In genomic region chr15:31545257-31545656, GRCh38 we compare ENCODE assay signal across 30 cellular contexts.
DNase-seq lines count a peak whose midpoint lies in the region; ATAC-seq, FAIRE-seq and TF ChIP-seq lines count a peak whose summit lies in the region.
"Had no signal": no experiment of that assay in that cellular context is flagged by ENCODE, and none has a peak within 500 bp of the region (broad histone marks: within the 10 kb centered on the region; RNA-seq: fewer than 3 reads in every experiment).

No MANE protein-coding gene starts in this region.

- FAIRE-seq in A549 (lab: Jason Lieb, UNC), result peak; percentile 32
- FAIRE-seq: A204.1, D721Med had no signal

- no peak for TF ChIP-seq EP300 in A549 (IDR thresholded peaks at IDR 0.05)

- no peak overlapping the region for H3K4me2 ChIP-seq in A549
- H3K4me2 ChIP-seq: BLaER1; BLaER1 treated with 17β-estradiol and CSF1 and Interleukin-3, amounts not matched to agents 10 nM and 100 nM had no signal

- TF ChIP-seq POLR2A in A549 (IDR thresholded peaks at IDR 0.05; ENCODE audit: low read length), result no peak

- no peak overlapping the region for H3K4me3 ChIP-seq in A549
- H3K4me3 ChIP-seq: BLaER1; BLaER1 treated with 17β-estradiol and CSF1 and Interleukin-3, amounts not matched to agents 10 nM and 100 nM had no signal

- peak; percentile 39 to 60 for ATAC-seq in activated CD4-positive, CD25-positive, alpha-beta regulatory T cell treated with anti-CD3 and anti-CD28 coated beads, Interleukin-2, amount 50 U/mL, for 24 hours
- ATAC-seq in A549, result no peak
- ATAC-seq: CD8-positive, alpha-beta T cell had no signal

- CTCF ChIA-PET in A549 (lab: Yijun Ruan, JAX), result no interaction called here

- DNase-seq in activated CD4-positive, CD25-positive, alpha-beta regulatory T cell (lab: John Stamatoyannopoulos, UW), result no peak
- no peak for DNase-seq in A549 (ENCODE audit: low read depth in 1 of 2, low spot score in 1 of 2)
- no peak for DNase-seq in HuH-7 (ENCODE audit: low spot score)
- DNase-seq: 8988T; ACHN; AML-193; BE2C; C1 segment of cervical spinal cord; Caco-2; Calu3; CD4-positive, alpha-beta memory T cell; CD4-positive, alpha-beta T cell; CD4-positive, CD25-positive, alpha-beta regulatory T cell; CD8-positive, alpha-beta memory T cell; CD8-positive, alpha-beta T cell; COR-L47; DMS 273 treated with DMSO at 0.1 percent for 48 hours; DMS153; DMS53; DMS79; DMS79 treated with DMSO at 0.1 percent for 48 hours; DND-41; EL had no signal

- TF ChIP-seq CTCF in A549 (IDR thresholded peaks at IDR 0.05), result no peak

- no peak for TF ChIP-seq RAD21 in A549 (conservative IDR thresholded peaks at IDR 0.05 in 1 of 2, IDR thresholded peaks at IDR 0.05 in 1 of 2)

- H3K9me3 ChIP-seq in A549, result no peaks in the 10 kb centered on the region
- H3K9me3 ChIP-seq: BE2C; BLaER1; BLaER1 treated with 17β-estradiol and CSF1 and Interleukin-3, amounts not matched to agents 10 nM and 100 nM; Caco-2 had no signal

- no peak overlapping the region for H3K27ac ChIP-seq in A549
- H3K27ac ChIP-seq: 22Rv1; BLaER1; BLaER1 treated with 17β-estradiol and CSF1 and Interleukin-3, amounts not matched to agents 10 nM and 100 nM; C4-2B had no signal

- POLR2A ChIA-PET in A549 (lab: Yijun Ruan, JAX), result no interaction called here

- H3K4me1 ChIP-seq in A549, result no peaks in the 10 kb centered on the region
- H3K4me1 ChIP-seq: BE2C; BLaER1; BLaER1 treated with 17β-estradiol and CSF1 and Interleukin-3, amounts not matched to agents 10 nM and 100 nM; Caco-2 had no signal

TF ChIP-seq in A549, 52 proteins besides CTCF, POLR2A, EP300 and RAD21:
- TF ChIP-seq BCL3 (IDR thresholded peaks at IDR 0.05) (no peak), ESRRA (IDR thresholded peaks at IDR 0.05; ENCODE audit: borderline replicate concordance, low read length) (no peak), SREBF2 (IDR thresholded peaks at IDR 0.05) (no peak), CHD2 (IDR thresholded peaks at IDR 0.05; ENCODE audit: low read length, partially characterized antibody) (no peak), RNF2 (IDR thresholded peaks at IDR 0.05; ENCODE audit: borderline replicate concordance, low read depth) (no peak), FOSL2 (IDR thresholded peaks at IDR 0.05) (no peak), FOSL2 (CRISPR knock-in tag; IDR thresholded peaks at IDR 0.05) (no peak), FOXS1 (CRISPR knock-in tag; IDR thresholded peaks at IDR 0.05) (no peak), USF2 (IDR thresholded peaks at IDR 0.05) (no peak), BHLHE40 (IDR thresholded peaks at IDR 0.05; ENCODE audit: low read depth, low read length) (no peak), POLR2AphosphoS2 (conservative IDR thresholded peaks at IDR 0.05; ENCODE audit: low read length) (no peak), SMC3 (IDR thresholded peaks at IDR 0.05) (no peak), CHD4 (IDR thresholded peaks at IDR 0.05; ENCODE audit: borderline replicate concordance) (no peak), HDAC2 (IDR thresholded peaks at IDR 0.05) (no peak)
- TF ChIP-seq, protein P1, sequence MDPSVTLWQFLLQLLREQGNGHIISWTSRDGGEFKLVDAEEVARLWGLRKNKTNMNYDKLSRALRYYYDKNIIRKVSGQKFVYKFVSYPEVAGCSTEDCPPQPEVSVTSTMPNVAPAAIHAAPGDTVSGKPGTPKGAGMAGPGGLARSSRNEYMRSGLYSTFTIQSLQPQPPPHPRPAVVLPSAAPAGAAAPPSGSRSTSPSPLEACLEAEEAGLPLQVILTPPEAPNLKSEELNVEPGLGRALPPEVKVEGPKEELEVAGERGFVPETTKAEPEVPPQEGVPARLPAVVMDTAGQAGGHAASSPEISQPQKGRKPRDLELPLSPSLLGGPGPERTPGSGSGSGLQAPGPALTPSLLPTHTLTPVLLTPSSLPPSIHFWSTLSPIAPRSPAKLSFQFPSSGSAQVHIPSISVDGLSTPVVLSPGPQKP (IDR thresholded peaks at IDR 0.05; ENCODE audit: low read depth, low read length), result no peak
- TF ChIP-seq, protein P2, sequence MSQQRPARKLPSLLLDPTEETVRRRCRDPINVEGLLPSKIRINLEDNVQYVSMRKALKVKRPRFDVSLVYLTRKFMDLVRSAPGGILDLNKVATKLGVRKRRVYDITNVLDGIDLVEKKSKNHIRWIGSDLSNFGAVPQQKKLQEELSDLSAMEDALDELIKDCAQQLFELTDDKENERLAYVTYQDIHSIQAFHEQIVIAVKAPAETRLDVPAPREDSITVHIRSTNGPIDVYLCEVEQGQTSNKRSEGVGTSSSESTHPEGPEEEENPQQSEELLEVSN (IDR thresholded peaks at IDR 0.05; ENCODE audit: borderline replicate concordance, low read depth), result no peak

Comparison
In these comparisons a context has a peak if more than half of its experiments do, and no peak if none do; other contexts are left out.
1. ATAC-seq: peak in activated CD4-positive, CD25-positive, alpha-beta regulatory T cell treated with anti-CD3 and anti-CD28 coated beads, Interleukin-2, amount 50 U/mL, for 24 hours (2 of 2); none in A549 (0 of 2).